In the genomic region with DNA sequence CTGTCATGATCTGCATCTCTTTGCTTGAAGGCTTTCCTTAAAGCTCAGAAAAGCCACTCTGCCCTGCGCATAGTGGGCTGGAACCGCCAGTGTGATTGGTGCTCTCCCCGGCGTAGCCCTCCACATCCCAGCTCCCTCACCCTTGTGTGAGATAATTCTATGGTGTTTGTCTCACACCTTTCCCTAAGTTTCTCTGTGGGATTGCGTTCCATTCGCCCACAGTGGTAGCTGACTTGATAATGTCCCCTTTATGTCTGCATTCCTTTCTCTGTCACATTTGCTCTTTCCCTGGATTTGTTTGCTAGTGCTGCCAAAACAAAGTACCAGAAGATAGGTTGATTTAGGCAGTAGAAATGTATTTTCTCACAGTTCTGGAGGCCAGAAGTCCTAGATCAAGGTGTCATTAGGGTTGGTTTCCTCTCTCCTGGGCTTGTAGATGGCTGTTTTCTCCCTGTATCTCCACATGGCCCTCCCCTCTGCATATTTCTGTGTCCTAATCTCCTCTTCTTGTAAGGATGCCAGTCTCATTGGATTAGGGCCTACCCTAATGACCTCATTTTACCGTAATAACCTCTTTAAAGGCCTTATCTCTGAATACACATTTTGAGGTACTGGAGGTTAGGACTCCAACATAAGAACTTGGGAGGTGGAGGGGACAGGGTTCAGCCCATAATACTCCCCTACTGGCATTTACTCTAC, we compare ENCODE assay signal across 1 cellular context.
TF ChIP-seq lines count a peak whose summit lies in the region.

No MANE protein-coding gene starts in this region.

TF ChIP-seq in WTC11, 78 proteins besides CTCF, POLR2A, EP300 and RAD21:
- TF ChIP-seq, protein P1, sequence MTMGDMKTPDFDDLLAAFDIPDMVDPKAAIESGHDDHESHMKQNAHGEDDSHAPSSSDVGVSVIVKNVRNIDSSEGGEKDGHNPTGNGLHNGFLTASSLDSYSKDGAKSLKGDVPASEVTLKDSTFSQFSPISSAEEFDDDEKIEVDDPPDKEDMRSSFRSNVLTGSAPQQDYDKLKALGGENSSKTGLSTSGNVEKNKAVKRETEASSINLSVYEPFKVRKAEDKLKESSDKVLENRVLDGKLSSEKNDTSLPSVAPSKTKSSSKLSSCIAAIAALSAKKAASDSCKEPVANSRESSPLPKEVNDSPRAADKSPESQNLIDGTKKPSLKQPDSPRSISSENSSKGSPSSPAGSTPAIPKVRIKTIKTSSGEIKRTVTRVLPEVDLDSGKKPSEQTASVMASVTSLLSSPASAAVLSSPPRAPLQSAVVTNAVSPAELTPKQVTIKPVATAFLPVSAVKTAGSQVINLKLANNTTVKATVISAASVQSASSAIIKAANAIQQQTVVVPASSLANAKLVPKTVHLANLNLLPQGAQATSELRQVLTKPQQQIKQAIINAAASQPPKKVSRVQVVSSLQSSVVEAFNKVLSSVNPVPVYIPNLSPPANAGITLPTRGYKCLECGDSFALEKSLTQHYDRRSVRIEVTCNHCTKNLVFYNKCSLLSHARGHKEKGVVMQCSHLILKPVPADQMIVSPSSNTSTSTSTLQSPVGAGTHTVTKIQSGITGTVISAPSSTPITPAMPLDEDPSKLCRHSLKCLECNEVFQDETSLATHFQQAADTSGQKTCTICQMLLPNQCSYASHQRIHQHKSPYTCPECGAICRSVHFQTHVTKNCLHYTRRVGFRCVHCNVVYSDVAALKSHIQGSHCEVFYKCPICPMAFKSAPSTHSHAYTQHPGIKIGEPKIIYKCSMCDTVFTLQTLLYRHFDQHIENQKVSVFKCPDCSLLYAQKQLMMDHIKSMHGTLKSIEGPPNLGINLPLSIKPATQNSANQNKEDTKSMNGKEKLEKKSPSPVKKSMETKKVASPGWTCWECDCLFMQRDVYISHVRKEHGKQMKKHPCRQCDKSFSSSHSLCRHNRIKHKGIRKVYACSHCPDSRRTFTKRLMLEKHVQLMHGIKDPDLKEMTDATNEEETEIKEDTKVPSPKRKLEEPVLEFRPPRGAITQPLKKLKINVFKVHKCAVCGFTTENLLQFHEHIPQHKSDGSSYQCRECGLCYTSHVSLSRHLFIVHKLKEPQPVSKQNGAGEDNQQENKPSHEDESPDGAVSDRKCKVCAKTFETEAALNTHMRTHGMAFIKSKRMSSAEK (CRISPR knock-in tag; IDR thresholded peaks at IDR 0.05; ENCODE audit: borderline replicate concordance): no peak
- TF ChIP-seq TP53 (CRISPR knock-in tag; IDR thresholded peaks at IDR 0.05) (no peak), ZNF416 (CRISPR knock-in tag; IDR thresholded peaks at IDR 0.05) (no peak), E2F5 (CRISPR knock-in tag; IDR thresholded peaks at IDR 0.05) (no peak), IRF2 (CRISPR knock-in tag; IDR thresholded peaks at IDR 0.05; ENCODE audit: borderline replicate concordance, low read depth) (no peak), ZNF263 (CRISPR knock-in tag; IDR thresholded peaks at IDR 0.05; ENCODE audit: low read depth) (no peak), ARID4B (CRISPR knock-in tag; IDR thresholded peaks at IDR 0.05; ENCODE audit: borderline replicate concordance) (no peak), ZNF396 (CRISPR knock-in tag; IDR thresholded peaks at IDR 0.05; ENCODE audit: borderline replicate concordance) (no peak), TEAD1 (CRISPR knock-in tag; IDR thresholded peaks at IDR 0.05) (no peak)
